ENCODE assay signal across 8 cellular contexts in the genomic region with DNA sequence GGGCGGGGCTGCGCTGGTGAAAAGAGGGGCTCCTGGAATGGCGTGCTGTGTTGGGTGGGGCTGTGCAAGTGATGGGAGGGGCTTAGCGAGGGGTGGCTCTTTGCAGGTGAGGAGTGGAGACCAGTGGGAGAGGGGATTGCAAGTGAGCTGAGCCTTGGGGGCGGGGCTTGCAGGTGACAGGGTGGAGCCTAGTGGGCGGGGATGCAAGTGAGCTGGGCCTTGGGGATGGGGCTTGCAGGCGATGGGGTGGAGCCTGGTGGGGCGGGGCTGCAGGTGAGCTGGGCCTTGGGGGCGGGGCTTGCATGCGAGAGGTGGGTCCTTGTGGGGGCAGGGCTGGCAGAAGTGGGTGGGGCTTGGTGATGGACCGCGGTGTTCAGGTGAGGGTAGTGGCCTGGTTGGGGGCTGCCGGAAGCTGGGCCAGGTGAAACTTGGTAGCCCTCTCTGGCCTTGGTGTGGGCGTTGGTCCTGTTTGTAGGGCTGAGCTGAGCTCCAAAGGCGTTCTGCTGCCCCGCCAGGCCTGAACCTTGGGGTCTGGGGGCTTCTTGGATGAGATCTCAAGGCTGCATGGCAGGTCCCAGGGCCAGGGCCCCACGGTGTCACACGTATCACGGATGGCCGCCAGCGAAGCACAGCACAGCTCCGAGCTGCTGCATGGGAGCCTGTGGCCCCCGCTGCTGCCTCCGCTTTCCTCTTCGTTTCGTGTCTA. TPM values are rescaled to one million over a fixed set of nuclear protein-coding genes. Genes with fewer than 3 reads are reported as not detected.
DNase-seq lines count a peak whose midpoint lies in the region; ATAC-seq and TF ChIP-seq lines count a peak whose summit lies in the region.

No MANE protein-coding gene starts in this region.

- no peaks in the 10 kb centered on the region for H3K27me3 ChIP-seq in BLaER1 treated with 17β-estradiol and CSF1 and Interleukin-3, amounts not matched to agents 10 nM and 100 nM
- H3K27me3 ChIP-seq in Panc1 (ENCODE audit: control insufficient read depth, insufficient read depth, low read length) (no peaks in the 10 kb centered on the region), endodermal cell (ENCODE audit: control insufficient read depth, insufficient read depth, low read length, poor library complexity, severe bottlenecking) (no peaks in the 10 kb centered on the region)

- H3K9me3 Mint-ChIP-seq in endodermal cell (peaks cover 1% of the 10 kb centered on the region), nephron progenitor cell (peaks cover 3% of the 10 kb centered on the region)

- H4K20me1 ChIP-seq in BLaER1 treated with 17β-estradiol and CSF1 and Interleukin-3, amounts not matched to agents 10 nM and 100 nM, result peaks cover 0 to 24% (median 4%) of the 10 kb centered on the region in 11 experiments; a peak in 6 of 22 replicates

- no peak for TF ChIP-seq CTCF in Panc1 (IDR thresholded peaks at IDR 0.05)
- TF ChIP-seq CTCF in endodermal cell (conservative IDR thresholded peaks at IDR 0.05), result no peak
- TF ChIP-seq CTCF in nephron progenitor cell (IDR thresholded peaks at IDR 0.05), result no peak

- H3K36me3 ChIP-seq in BLaER1 treated with 17β-estradiol and CSF1 and Interleukin-3, amounts not matched to agents 10 nM and 100 nM, result peaks cover 18 to 26% (median 23%) of the 10 kb centered on the region in 11 experiments
- H3K36me3 ChIP-seq in Panc1 (ENCODE audit: control insufficient read depth, insufficient read depth, low read length), result peaks cover 4% of the 10 kb centered on the region; the same call in 1 of the 2 replicates
- H3K36me3 ChIP-seq in endodermal cell (ENCODE audit: control insufficient read depth, insufficient read depth, low read length), result peaks cover 17% of the 10 kb centered on the region

- no peaks in the 10 kb centered on the region for H3K27me3 Mint-ChIP-seq in endodermal cell (ENCODE audit: insufficient read depth)
- H3K27me3 Mint-ChIP-seq in nephron progenitor cell (ENCODE audit: low read depth, poor library complexity), result peaks cover 14% of the 10 kb centered on the region

- peak overlapping the region; percentile 74 for H3K4me3 Mint-ChIP-seq in endodermal cell
- peak overlapping the region; percentile 81 for H3K4me3 Mint-ChIP-seq in nephron progenitor cell

- BruUV-seq in Panc1 (replicated peaks; lab: Mats Ljungman, UMichigan), result no TSS peak

- CTCF ChIA-PET in Panc1 (lab: Charles Lee), result no interaction called here

- POLR2A ChIA-PET in Panc1 (lab: Charles Lee), result no interaction called here

- H3K27ac Mint-ChIP-seq in endodermal cell, result peak overlapping the region; percentile 86
- peak overlapping the region; percentile 27 for H3K27ac Mint-ChIP-seq in nephron progenitor cell

- 57 to 68% methylated on average over 12 to 26 of the region's 26 CpGs for WGBS in endodermal cell (ENCODE audit: insufficient coverage in 1 of 2, insufficient read length in 1 of 2), 2 experiments

- in situ Hi-C loops in Panc1 (cut with HindIII; ENCODE audit: low pct_unique_long_range_greater_than_20kb, low sequenced_read_pairs), result no loop called here

- H3K36me3 Mint-ChIP-seq in endodermal cell (ENCODE audit: low read depth) (peaks cover 9% of the 10 kb centered on the region), nephron progenitor cell (ENCODE audit: low read depth) (peaks cover 12% of the 10 kb centered on the region)

- H3K4me3 ChIP-seq in BLaER1 treated with 17β-estradiol and CSF1 and Interleukin-3, amounts not matched to agents 10 nM and 100 nM, result peak overlapping the region; percentile 44 to 65 (median 50); a peak in 17 of 20 replicates
- H3K4me3 ChIP-seq in Panc1 (ENCODE audit: low read depth in 2 of 2, low read length in 2 of 2) (peak overlapping the region; percentile 39 to 50), endodermal cell (ENCODE audit: low read length) (peak overlapping the region; percentile 45)

- H3K4me1 Mint-ChIP-seq in endodermal cell, result no peaks in the 10 kb centered on the region
- peaks cover 10% of the 10 kb centered on the region for H3K4me1 Mint-ChIP-seq in nephron progenitor cell

- DNase-seq in Panc1 (ENCODE audit: low read depth, low spot score) (no peak), endodermal cell (no peak), nephron progenitor cell (no peak), SIG-M5 treated with dmso at 0.1 percent for 504 hours (lab: John Stamatoyannopoulos, UW; ENCODE audit: unreplicated experiment) (no peak)
- DNase-seq in stimulated activated naive CD4-positive, alpha-beta T cell treated with Interleukin-2 at 50 U/mL for 16 hours (lab: John Stamatoyannopoulos, UW), result no peak

- ATAC-seq in GM18907 (IDR thresholded peaks at IDR 0.05; ENCODE audit: unreplicated experiment) (peak; percentile 32), HG03095 (IDR thresholded peaks at IDR 0.05; ENCODE audit: unreplicated experiment) (peak; percentile 37), Panc1 (peak; percentile 56)

- no peak overlapping the region for H3K9ac ChIP-seq in BLaER1 treated with 17β-estradiol and CSF1 and Interleukin-3, amounts not matched to agents 10 nM and 100 nM
- H3K9ac ChIP-seq in endodermal cell (ENCODE audit: extremely low read depth, low read length, poor library complexity, severe bottlenecking), result no peak overlapping the region

- intact Hi-C loops in Panc1 (cut with micrococcal nuclease; ENCODE audit: unreplicated experiment), result no loop called here

- peaks cover 0 to 17% (median 14%) of the 10 kb centered on the region in 11 experiments; a peak in 15 of 22 replicates for H3K9me3 ChIP-seq in BLaER1 treated with 17β-estradiol and CSF1 and Interleukin-3, amounts not matched to agents 10 nM and 100 nM (replicated peaks in 1 of 11)
- no peaks in the 10 kb centered on the region for H3K9me3 ChIP-seq in Panc1 (ENCODE audit: control insufficient read depth, insufficient read depth, low read depth, low read length)
- no peaks in the 10 kb centered on the region for H3K9me3 ChIP-seq in endodermal cell (ENCODE audit: control insufficient read depth, low read length)

- no peak overlapping the region for H3K27ac ChIP-seq in BLaER1 treated with 17β-estradiol and CSF1 and Interleukin-3, amounts not matched to agents 10 nM and 100 nM
- H3K27ac ChIP-seq in Panc1 (ENCODE audit: low read length) (no peak overlapping the region), endodermal cell (ENCODE audit: low read depth, low read length) (no peak overlapping the region)

- peak overlapping the region in 10 of 11 experiments; percentile 10 to 64 (median 40); a peak in 12 of 22 replicates for H3K4me2 ChIP-seq in BLaER1 treated with 17β-estradiol and CSF1 and Interleukin-3, amounts not matched to agents 10 nM and 100 nM

- H3K4me1 ChIP-seq in BLaER1 treated with 17β-estradiol and CSF1 and Interleukin-3, amounts not matched to agents 10 nM and 100 nM, result peaks cover 17 to 38% (median 27%) of the 10 kb centered on the region in 10 experiments
- H3K4me1 ChIP-seq in Panc1 (ENCODE audit: control insufficient read depth, insufficient read depth, low read length), result peaks cover 4% of the 10 kb centered on the region; the same call in 1 of the 2 replicates
- no peaks in the 10 kb centered on the region for H3K4me1 ChIP-seq in endodermal cell (ENCODE audit: control insufficient read depth, insufficient read depth, low read length)

RNA-seq across cellular contexts. Expression of gene PITRM1, which starts 0.7 kb away (rescaled TPM):
- total RNA-seq in Panc1 (2021; ENCODE audit: unreplicated experiment) (63.5 TPM), endodermal cell (10 to 100 TPM; 45.3 to 50.2 TPM)
- polyA plus RNA-seq in Panc1 (2012; ENCODE audit: insufficient read length), result 53.5 TPM
- polyA plus RNA-seq in endodermal cell (2013, experiment 1 of 2), result 47.0 TPM
- 39.2 TPM for polyA plus RNA-seq in endodermal cell (2013, experiment 2 of 2)
